18 cellular contexts compared by ENCODE assay signal in genomic region chr12:126668538-126668937, GRCh38.
A peak's percentile ranks its signal among the peaks of the same experiment; 100 is the strongest.
DNase-seq lines count a peak whose midpoint lies in the region; ATAC-seq and TF ChIP-seq lines count a peak whose summit lies in the region.
"Had no signal": no experiment of that assay in that cellular context is flagged by ENCODE, and none has a peak within 500 bp of the region (broad histone marks: within the 10 kb centered on the region; RNA-seq: fewer than 3 reads in every experiment).

No MANE protein-coding gene starts in this region.

- no peaks in the 10 kb centered on the region for H3K27me3 ChIP-seq in MG63
- no peaks in the 10 kb centered on the region for H3K27me3 ChIP-seq in lung (ENCODE audit: control insufficient read depth, insufficient read depth)
- H3K27me3 ChIP-seq: BE2C, esophagus muscularis mucosa had no signal

- H3K9me3 ChIP-seq in MG63 (no peaks in the 10 kb centered on the region), lung (ENCODE audit: control insufficient read depth in 2 of 2, insufficient read depth in 1 of 2, low read length in 1 of 2) (no peaks in the 10 kb centered on the region)
- H3K9me3 ChIP-seq: BE2C had no signal

- TF ChIP-seq CTCF in AG10803 (conservative IDR thresholded peaks at IDR 0.05; ENCODE audit: low read length) (no peak), lung (IDR thresholded peaks at IDR 0.05; ENCODE audit: control extremely low read depth, extremely low read depth) (no peak)

- peaks cover 0 to 2% of the 10 kb centered on the region in 2 donors for H3K4me1 ChIP-seq in lung (ENCODE audit: control insufficient read depth in 2 of 2, insufficient read depth in 2 of 2, low read length in 2 of 2)
- H3K4me1 ChIP-seq: BE2C, esophagus muscularis mucosa had no signal

- no peaks in the 10 kb centered on the region; the same call in 1 of the 2 replicates for H3K36me3 ChIP-seq in MG63
- no peaks in the 10 kb centered on the region for H3K36me3 ChIP-seq in lung (ENCODE audit: control insufficient read depth in 2 of 2, insufficient read depth in 2 of 2, low read length in 2 of 2)
- H3K36me3 ChIP-seq: BE2C, esophagus muscularis mucosa had no signal

- 63 to 86% methylated on average over 1 of the region's 1 CpG for WGBS in lung, 2 donors

- ATAC-seq in lung (ENCODE audit: insufficient read depth, low FRiP score) = peak; percentile 29
- ATAC-seq: naive thymus-derived CD8-positive, alpha-beta T cell had no signal

- H3K4me3 ChIP-seq in AG10803 (ENCODE audit: low read length) (no peak overlapping the region), MG63 (no peak overlapping the region), lung (no peak overlapping the region)
- H3K4me3 ChIP-seq: esophagus muscularis mucosa had no signal

- DNase-seq in AG10803 (ENCODE audit: low read depth) (peak; percentile 94), MG63 (peak; percentile 41), astrocyte of the hippocampus (ENCODE audit: low read depth, low spot score) (peak; percentile 68), lung (ENCODE audit: low spot score) (no peak), activated gamma-delta T cell treated with Interleukin-2 at 50 U/mL for 16 hours (no peak)
- no peak for DNase-seq in activated naive CD4-positive, alpha-beta T cell treated with Interleukin-2 at 50 U/mL for 16 hours
- no peak for DNase-seq in activated CD8-positive, alpha-beta memory T cell treated with anti-CD3 and anti-CD28 coated beads, Interleukin-2, amount 50 U/mL, for 48 hours
- DNase-seq in stimulated activated CD4-positive, alpha-beta T cell treated with anti-CD3 and anti-CD28 coated beads, Interleukin-4, amount 100 ng/mL, for 24 hours = no peak
- DNase-seq: activated CD4-positive, alpha-beta T cell treated with anti-CD3 and anti-CD28 coated beads, Interleukin-2, amount 10 ng/mL, durations not matched to agents 24 days and 14 days; BE2C; GF-D8; islet precursor cell; naive thymus-derived CD8-positive, alpha-beta T cell; NCI-H1105; NCI-H748 treated with DMSO at 0.1 percent for 48 hours; small intestine; SW 1271 had no signal

- peak overlapping the region in 1 of 2 donors; percentile 27 for H3K27ac ChIP-seq in lung (ENCODE audit: low read depth in 1 of 2, low read length in 1 of 2)
- H3K27ac ChIP-seq: esophagus muscularis mucosa had no signal

Comparison
In these comparisons a context has a peak if more than half of its experiments do, and no peak if none do; other contexts are left out.
1. DNase-seq: peak in AG10803 (single experiment), MG63 (single experiment) and astrocyte of the hippocampus (single experiment); none in lung (single experiment), activated gamma-delta T cell treated with Interleukin-2 at 50 U/mL for 16 hours (single experiment), activated naive CD4-positive, alpha-beta T cell treated with Interleukin-2 at 50 U/mL for 16 hours (single experiment), activated CD8-positive, alpha-beta memory T cell treated with anti-CD3 and anti-CD28 coated beads, Interleukin-2, amount 50 U/mL, for 48 hours (single experiment) and stimulated activated CD4-positive, alpha-beta T cell treated with anti-CD3 and anti-CD28 coated beads, Interleukin-4, amount 100 ng/mL, for 24 hours (single experiment).